1 cellular context compared by ENCODE assay signal in genomic region chr2:20291106-20291564, GRCh38.
TF ChIP-seq lines count a peak whose summit lies in the region.

No MANE protein-coding gene starts in this region.

TF ChIP-seq in HepG2, 621 proteins besides CTCF, POLR2A, EP300 and RAD21 (continued from another document):
- TF ChIP-seq ZBTB25 (CRISPR knock-in tag; IDR thresholded peaks at IDR 0.05) (0 out of 2 replicates have a peak, but pooled peaks have one; percentile 42), MXI1 (IDR thresholded peaks at IDR 0.05; ENCODE audit: borderline replicate concordance, low read depth, low read length) (peak; percentile 38; the same call in 1 of the 3 replicates), GATAD2A (CRISPR knock-in tag; IDR thresholded peaks at IDR 0.05) (peak; percentile 38; the same call in 1 of the 2 replicates), CEBPG (CRISPR knock-in tag; IDR thresholded peaks at IDR 0.05) (peak; percentile 28), ARNT2 (CRISPR knock-in tag; IDR thresholded peaks at IDR 0.05; ENCODE audit: low read depth) (no peak), ATF6 (CRISPR knock-in tag; conservative IDR thresholded peaks at IDR 0.05) (peak; percentile 20; the same call in 1 of the 2 replicates), ERF (CRISPR knock-in tag; IDR thresholded peaks at IDR 0.05) (peak; percentile 31; the same call in 1 of the 2 replicates), ZFX (CRISPR knock-in tag; IDR thresholded peaks at IDR 0.05; ENCODE audit: low read depth) (peak; percentile 36; the same call in 1 of the 2 replicates), REPIN1 (CRISPR knock-in tag; IDR thresholded peaks at IDR 0.05; ENCODE audit: borderline replicate concordance, low read depth) (peak; percentile 40; the same call in 1 of the 2 replicates), MYC (CRISPR knock-in tag; IDR thresholded peaks at IDR 0.05; ENCODE audit: borderline replicate concordance) (0 out of 2 replicates have a peak, but pooled peaks have one; percentile 21), ZNF30 (CRISPR knock-in tag; IDR thresholded peaks at IDR 0.05) (no peak), ZNF704 (CRISPR knock-in tag; IDR thresholded peaks at IDR 0.05; ENCODE audit: borderline replicate concordance) (no peak), STAG1 (CRISPR knock-in tag; IDR thresholded peaks at IDR 0.05) (peak; percentile 81), FOSL2 (CRISPR knock-in tag; IDR thresholded peaks at IDR 0.05) (peak; percentile 42), FOXA1 (IDR thresholded peaks at IDR 0.05) (no peak), FOXA1 (CRISPR knock-in tag; IDR thresholded peaks at IDR 0.05) (peak; percentile 5; the same call in 1 of the 2 replicates), NFE2L1 (CRISPR knock-in tag; IDR thresholded peaks at IDR 0.05; ENCODE audit: borderline replicate concordance) (no peak), XRCC5 (optimal IDR thresholded peaks at IDR 0.05; ENCODE audit: low read length) (peak; percentile 70), MBD4 (IDR thresholded peaks at IDR 0.05; ENCODE audit: borderline replicate concordance, low read length) (peak; percentile 19; the same call in 1 of the 2 replicates), RXRB (CRISPR knock-in tag; IDR thresholded peaks at IDR 0.05; ENCODE audit: borderline replicate concordance) (peak; percentile 52), HOXA3 (CRISPR knock-in tag; IDR thresholded peaks at IDR 0.05) (0 out of 2 replicates have a peak, but pooled peaks have one; percentile 27)
